Comparison of ENCODE assay signal across 8 cellular contexts in genomic region chr18:712401-713134, GRCh38. TPM values are rescaled to one million over a fixed set of nuclear protein-coding genes. Genes with fewer than 3 reads are reported as not detected.
DNase-seq lines count a peak whose midpoint lies in the region; ATAC-seq, FAIRE-seq and TF ChIP-seq lines count a peak whose summit lies in the region.

ENOSF1 (minus strand) TSS chr18:712630; CDS start chr18:712587, 43 bp downstream.

- peak within 1 kb of the TSS; percentile 96 for H2AFZ ChIP-seq in Karpas-422 (ENCODE audit: low read length)

- peaks cover 19% of the 10 kb centered on the region for H3K4me1 Mint-ChIP-seq in T-helper 17 cell

- peaks cover 42% of the 10 kb centered on the region for H3K79me2 ChIP-seq in Karpas-422 (ENCODE audit: low read length)

- H3K9me3 ChIP-seq in Karpas-422 (ENCODE audit: low read length) (no peaks in the 10 kb centered on the region), T-helper 17 cell (ENCODE audit: control insufficient read depth, low read length, poor library complexity, severe bottlenecking) (no peaks in the 10 kb centered on the region), psoas muscle (no peaks in the 10 kb centered on the region)

- peaks cover 9% of the 10 kb centered on the region for H3K36me3 Mint-ChIP-seq in T-helper 17 cell (ENCODE audit: low read depth)

- H3K27ac ChIP-seq in Karpas-422 (ENCODE audit: low read length) = peak within 1 kb of the TSS; percentile 55; the same call in 1 of the 2 replicates
- peak within 1 kb of the TSS; percentile 79 for H3K27ac ChIP-seq in psoas muscle

- peak within 1 kb of the TSS; percentile 97 for H3K4me3 Mint-ChIP-seq in T-helper 17 cell

- peak within 1 kb of the TSS; percentile 87 for H3K4me3 ChIP-seq in Karpas-422 (ENCODE audit: low read length)
- peak within 1 kb of the TSS; percentile 92 for H3K4me3 ChIP-seq in psoas muscle

- H3K9me2 ChIP-seq in Karpas-422 (replicated peaks; ENCODE audit: insufficient read depth, low read length) = no peaks in the 10 kb centered on the region

- peak within 1 kb of the TSS; percentile 97 for H3K4me2 ChIP-seq in Karpas-422 (ENCODE audit: low read depth, low read length, poor library complexity, severe bottlenecking)

- peaks cover 14% of the 10 kb centered on the region for H3K36me3 ChIP-seq in Karpas-422 (ENCODE audit: insufficient read depth, low read length)
- H3K36me3 ChIP-seq in psoas muscle (ENCODE audit: insufficient read depth in 1 of 2, low read depth in 1 of 2) = peaks cover 0 to 5% of the 10 kb centered on the region in 2 donors

- no peaks in the 10 kb centered on the region for H4K20me1 ChIP-seq in Karpas-422 (ENCODE audit: insufficient read depth, low read depth, low read length)

- intact Hi-C loops in left ventricle myocardium superior (cut with micrococcal nuclease) (no loop called here), psoas muscle (cut with DNase I) (no loop called here)

- peaks cover 18% of the 10 kb centered on the region for H3K4me1 ChIP-seq in Karpas-422 (ENCODE audit: low read length)
- no peaks in the 10 kb centered on the region for H3K4me1 ChIP-seq in psoas muscle

- no peak for FAIRE-seq in urothelium cell line (lab: Jason Lieb, UNC)

- 7 to 8% (median 7%) methylated on average over 36 to 91 of the region's 91 CpGs for WGBS in psoas muscle, 3 donors

- H3K27me3 Mint-ChIP-seq in T-helper 17 cell = no peaks in the 10 kb centered on the region

- H3K27ac Mint-ChIP-seq in T-helper 17 cell = peak within 1 kb of the TSS; percentile 99

- peak within 1 kb of the TSS; percentile 87 for H3K9ac ChIP-seq in Karpas-422 (ENCODE audit: low read length)

- TF ChIP-seq CTCF in psoas muscle (IDR thresholded peaks at IDR 0.05) = peak; percentile 77

- in situ Hi-C loops in G401 (cut with HindIII; ENCODE audit: low sequenced_read_pairs) = no loop called here

- peak; percentile 79 for ATAC-seq in GM21786 (IDR thresholded peaks at IDR 0.05; ENCODE audit: unreplicated experiment)
- ATAC-seq in T-helper 17 cell = peak; percentile 92
- peak; percentile 92 for ATAC-seq in left ventricle myocardium superior
- ATAC-seq in psoas muscle = peak; percentile 93 to 95 (median 94)

- H3K27me3 ChIP-seq in Karpas-422 (ENCODE audit: low read length) (no peaks in the 10 kb centered on the region), psoas muscle (ENCODE audit: insufficient read depth in 3 of 3, low read length in 2 of 3) (no peaks in the 10 kb centered on the region)

- peak; percentile 21 for DNase-seq in G401 (ENCODE audit: low spot score)
- peak; percentile 94 for DNase-seq in Karpas-422
- peak; percentile 54 to 85 (median 63) for DNase-seq in T-helper 17 cell
- DNase-seq in amygdala (lab: John Stamatoyannopoulos, UW) = peak in 52 of 56 donors; percentile 12 to 86 (median 50)
- DNase-seq in left ventricle myocardium superior = peak; percentile 90
- DNase-seq in psoas muscle = peak; percentile 85 to 94
- DNase-seq in urothelium cell line (ENCODE audit: low spot score) = peak; percentile 90

RNA-seq across cellular contexts. Expression of gene ENOSF1, which starts in this region (rescaled TPM):
- 57.1 and 88.7 TPM in 2 replicates for total RNA-seq in G401 (2014; rRNA removed; shearing (Covaris generic))
- total RNA-seq in Karpas-422 (2014; rRNA removed; shearing (Covaris generic); ENCODE audit: low replicate concordance) = 54.6 and 68.7 TPM in 2 replicates
- total RNA-seq in T-helper 17 cell (10 to 100 TPM; 57.4 to 69.3 TPM), left ventricle myocardium superior (23.9 TPM), psoas muscle (10 to 100 TPM in 3 of 4 donors, 1 to 10 TPM in 1; 5.2 to 27.2 (median 10.3) TPM)
- polyA plus RNA-seq in psoas muscle = 1 to 10 TPM; 5.1 to 6.1 (median 5.1) TPM

Comparison
In these comparisons a context has a peak if more than half of its experiments do, and no peak if none do; other contexts are left out.
1. Peak in every context shown above with its lines: DNase-seq, ATAC-seq, H3K4me3 ChIP-seq and H3K27ac ChIP-seq.
2. DNase-seq: peak in every context shown above with its lines; median percentile 94 in Karpas-422; 90 in left ventricle myocardium superior; 90 in urothelium cell line; 90 in psoas muscle; 63 in T-helper 17 cell; 50 in amygdala; 21 in G401.